19 cellular contexts compared by ENCODE assay signal in genomic region chr9:136794281-136795026, GRCh38. TPM values are rescaled to one million over a fixed set of nuclear protein-coding genes. Genes with fewer than 3 reads are reported as not detected.
DNase-seq lines count a peak whose midpoint lies in the region; TF ChIP-seq lines count a peak whose summit lies in the region.
"Had no signal": no experiment of that assay in that cellular context is flagged by ENCODE, and none has a peak within 500 bp of the region (broad histone marks: within the 10 kb centered on the region; RNA-seq: fewer than 3 reads in every experiment).

No MANE protein-coding gene starts in this region.

- no peak overlapping the region for H3K4me2 ChIP-seq in trophoblast cell (ENCODE audit: low read length)

- no peak overlapping the region for H3K27ac ChIP-seq in trophoblast cell (ENCODE audit: low read depth, low read length)
- H3K27ac ChIP-seq: upper lobe of right lung had no signal

- no peak for TF ChIP-seq CTCF in endothelial cell (IDR thresholded peaks at IDR 0.05; ENCODE audit: unreplicated experiment)
- no peak for TF ChIP-seq CTCF in progenitor cell of endocrine pancreas (IDR thresholded peaks at IDR 0.05; ENCODE audit: unreplicated experiment)

- H3K4me1 ChIP-seq in trophoblast cell (ENCODE audit: control insufficient read depth in 1 of 2, insufficient read depth in 2 of 2, low read length in 2 of 2) = peaks cover 27 to 32% of the 10 kb centered on the region in 2 experiments

- H4K12ac ChIP-seq in trophoblast cell (ENCODE audit: low read depth, low read length) = no peak overlapping the region

- H3K23ac ChIP-seq in trophoblast cell (ENCODE audit: low read length) = no peak overlapping the region

- no peak overlapping the region for H3K4me3 ChIP-seq in trophoblast cell (ENCODE audit: low read depth, low read length)
- H3K4me3 ChIP-seq: upper lobe of right lung had no signal

- peaks cover 9% of the 10 kb centered on the region for H3K4me1 Mint-ChIP-seq in activated CD4-positive, alpha-beta T cell treated with anti-CD3 and anti-CD28 coated beads, Interleukin-2, amount 10 ng/mL, durations not matched to agents 24 days and 14 days
- peaks cover 21% of the 10 kb centered on the region for H3K4me1 Mint-ChIP-seq in endothelial cell (ENCODE audit: unreplicated experiment)
- peaks cover 38% of the 10 kb centered on the region for H3K4me1 Mint-ChIP-seq in progenitor cell of endocrine pancreas (ENCODE audit: low read depth)
- H3K4me1 Mint-ChIP-seq in activated naive CD4-positive, alpha-beta T cell treated with anti-CD3 and anti-CD28 coated beads, Interleukin-2, amount 10 ng/mL, durations not matched to agents 7 days and 5 days = peaks cover 24% of the 10 kb centered on the region

- peak overlapping the region; percentile 25 for H3K27ac Mint-ChIP-seq in activated CD4-positive, alpha-beta T cell treated with anti-CD3 and anti-CD28 coated beads, Interleukin-2, amount 10 ng/mL, durations not matched to agents 24 days and 14 days
- H3K27ac Mint-ChIP-seq in endothelial cell (ENCODE audit: unreplicated experiment) = no peak overlapping the region
- H3K27ac Mint-ChIP-seq in progenitor cell of endocrine pancreas = no peak overlapping the region
- no peak overlapping the region for H3K27ac Mint-ChIP-seq in activated naive CD4-positive, alpha-beta T cell treated with anti-CD3 and anti-CD28 coated beads, Interleukin-2, amount 10 ng/mL, durations not matched to agents 7 days and 5 days

- no peak overlapping the region for H4K8ac ChIP-seq in trophoblast cell (ENCODE audit: low read depth, low read length)

- intact Hi-C loops in activated CD4-positive, alpha-beta T cell treated with anti-CD3 and anti-CD28 coated beads, Interleukin-2, amount 10 ng/mL, durations not matched to agents 24 days and 14 days (cut with micrococcal nuclease) = loop anchor here (5.0 to 10.0 kb wide), 2 partner anchors 660 to 758 kb away; partner anchors contain the start of genes MRPL41, NSMF and PNPLA7

- no peak overlapping the region for H2BK5ac ChIP-seq in trophoblast cell (ENCODE audit: low read depth, low read length, poor library complexity)

- H3K36me3 ChIP-seq in trophoblast cell (ENCODE audit: control insufficient read depth in 1 of 2, insufficient read depth in 2 of 2, low read length in 2 of 2) = peaks cover 8 to 13% of the 10 kb centered on the region in 2 experiments
- H3K36me3 ChIP-seq: upper lobe of right lung had no signal

- no CpG with 5 or more reads among the region's 14 CpGs for WGBS in trophoblast cell (ENCODE audit: extremely low coverage, insufficient coverage, insufficient read length)

- no peak overlapping the region for H2BK12ac ChIP-seq in trophoblast cell (ENCODE audit: low read length)

- no peak overlapping the region for H2AFZ ChIP-seq in trophoblast cell (ENCODE audit: insufficient read depth, low read length, poor library complexity)

- CTCF ChIA-PET in activated naive CD4-positive, alpha-beta T cell treated with anti-CD3 and anti-CD28 coated beads, Interleukin-2, amount 10 ng/mL, durations not matched to agents 7 days and 5 days (lab: Charles Lee) = interaction anchor here (0.7 to 3.3 kb wide), 5 partner anchors 11 to 240 kb away, joined by 3 to 29 read pairs (median 5); partner anchors contain the start of gene RABL6

- H3K18ac ChIP-seq in trophoblast cell (ENCODE audit: low read length) = peak overlapping the region; percentile 28

- H3K9me3 ChIP-seq in trophoblast cell (ENCODE audit: insufficient read depth, low read depth, low read length) = peaks cover 2% of the 10 kb centered on the region
- H3K9me3 ChIP-seq: upper lobe of right lung had no signal

- DNase-seq in activated CD4-positive, alpha-beta T cell treated with anti-CD3 and anti-CD28 coated beads, Interleukin-2, amount 10 ng/mL, durations not matched to agents 24 days and 14 days = no peak
- no peak for DNase-seq in activated CD4-positive, alpha-beta T cell treated with anti-CD3 and anti-CD28 coated beads for 48 hours
- no peak for DNase-seq in endothelial cell (ENCODE audit: low spot score)
- DNase-seq in trophoblast cell = no peak
- no peak for DNase-seq in progenitor cell of endocrine pancreas (ENCODE audit: low spot score, unreplicated experiment)
- DNase-seq in activated naive CD4-positive, alpha-beta T cell treated with anti-CD3 and anti-CD28 coated beads, Interleukin-2, amount 10 ng/mL, durations not matched to agents 7 days and 5 days = no peak
- DNase-seq: 8988T; activated CD4-positive, alpha-beta T cell treated with anti-CD3 and anti-CD28 coated beads, Interleukin-2, amount 50 U/mL, for 1 hour; activated CD8-positive, alpha-beta memory T cell treated with anti-CD3 and anti-CD28 coated beads, Interleukin-2, amount 50 U/mL, for 4 hours; cortex of kidney; DND-41; GOT3; left colon; NCI-H187 treated with DMSO at 0.1 percent for 48 hours; NCI-H2227 treated with DMSO at 0.1 percent for 48 hours; NCI-H748 treated with DMSO at 0.1 percent for 48 hours; SIG-M5; upper lobe of right lung had no signal

- peak overlapping the region; percentile 14 for H3K14ac ChIP-seq in trophoblast cell (ENCODE audit: low read length)

- no peak overlapping the region for H3K9ac ChIP-seq in trophoblast cell (ENCODE audit: low read length)

- no peaks in the 10 kb centered on the region for H3K9me3 Mint-ChIP-seq in activated CD4-positive, alpha-beta T cell treated with anti-CD3 and anti-CD28 coated beads, Interleukin-2, amount 10 ng/mL, durations not matched to agents 24 days and 14 days
- no peaks in the 10 kb centered on the region for H3K9me3 Mint-ChIP-seq in endothelial cell (ENCODE audit: unreplicated experiment)
- no peaks in the 10 kb centered on the region for H3K9me3 Mint-ChIP-seq in progenitor cell of endocrine pancreas (ENCODE audit: low read depth)
- no peaks in the 10 kb centered on the region for H3K9me3 Mint-ChIP-seq in activated naive CD4-positive, alpha-beta T cell treated with anti-CD3 and anti-CD28 coated beads, Interleukin-2, amount 10 ng/mL, durations not matched to agents 7 days and 5 days

- H3K27me3 ChIP-seq in trophoblast cell (ENCODE audit: insufficient read depth, low read length) = no peaks in the 10 kb centered on the region

- peaks cover 15% of the 10 kb centered on the region for H3K27me3 Mint-ChIP-seq in activated CD4-positive, alpha-beta T cell treated with anti-CD3 and anti-CD28 coated beads, Interleukin-2, amount 10 ng/mL, durations not matched to agents 24 days and 14 days
- H3K27me3 Mint-ChIP-seq in endothelial cell (ENCODE audit: unreplicated experiment) (peaks cover 3% of the 10 kb centered on the region), progenitor cell of endocrine pancreas (no peaks in the 10 kb centered on the region)
- peaks cover 46% of the 10 kb centered on the region for H3K27me3 Mint-ChIP-seq in activated naive CD4-positive, alpha-beta T cell treated with anti-CD3 and anti-CD28 coated beads, Interleukin-2, amount 10 ng/mL, durations not matched to agents 7 days and 5 days

- H2BK120ac ChIP-seq in trophoblast cell (ENCODE audit: insufficient read depth, low read length, poor library complexity) = no peak overlapping the region

- no peak overlapping the region for H2AK5ac ChIP-seq in trophoblast cell (ENCODE audit: low read length)

- H3K79me1 ChIP-seq in trophoblast cell (ENCODE audit: low read length) = peaks cover 13% of the 10 kb centered on the region

- no peak overlapping the region for H3K4ac ChIP-seq in trophoblast cell (ENCODE audit: low read depth, low read length)

- H4K91ac ChIP-seq in trophoblast cell (ENCODE audit: low read depth, low read length) = peak overlapping the region; percentile 16

- H3K4me3 Mint-ChIP-seq in activated CD4-positive, alpha-beta T cell treated with anti-CD3 and anti-CD28 coated beads, Interleukin-2, amount 10 ng/mL, durations not matched to agents 24 days and 14 days = no peak overlapping the region
- H3K4me3 Mint-ChIP-seq in endothelial cell (ENCODE audit: unreplicated experiment) (peak overlapping the region; percentile 11), progenitor cell of endocrine pancreas (ENCODE audit: low read depth) (no peak overlapping the region)
- no peak overlapping the region for H3K4me3 Mint-ChIP-seq in activated naive CD4-positive, alpha-beta T cell treated with anti-CD3 and anti-CD28 coated beads, Interleukin-2, amount 10 ng/mL, durations not matched to agents 7 days and 5 days

- peaks cover 5% of the 10 kb centered on the region for H3K79me2 ChIP-seq in trophoblast cell (ENCODE audit: control insufficient read depth, insufficient read depth, low read length, poor library complexity)

- peaks cover 3% of the 10 kb centered on the region for H3K36me3 Mint-ChIP-seq in activated CD4-positive, alpha-beta T cell treated with anti-CD3 and anti-CD28 coated beads, Interleukin-2, amount 10 ng/mL, durations not matched to agents 24 days and 14 days (ENCODE audit: low read depth)
- peaks cover 5% of the 10 kb centered on the region for H3K36me3 Mint-ChIP-seq in endothelial cell (ENCODE audit: low read depth, unreplicated experiment)
- peaks cover 4% of the 10 kb centered on the region for H3K36me3 Mint-ChIP-seq in progenitor cell of endocrine pancreas (ENCODE audit: insufficient read depth)
- H3K36me3 Mint-ChIP-seq in activated naive CD4-positive, alpha-beta T cell treated with anti-CD3 and anti-CD28 coated beads, Interleukin-2, amount 10 ng/mL, durations not matched to agents 7 days and 5 days = no peaks in the 10 kb centered on the region

RNA-seq across cellular contexts. Expression of gene CCDC183, which starts 1.7 kb away (rescaled TPM):
- 0.14 and 0.42 TPM in 2 replicates for total RNA-seq in activated CD4-positive, alpha-beta T cell treated with anti-CD3 and anti-CD28 coated beads, Interleukin-2, amount 10 ng/mL, durations not matched to agents 24 days and 14 days
- total RNA-seq in endothelial cell (ENCODE audit: unreplicated experiment) (1.2 TPM), progenitor cell of endocrine pancreas (9.0 and 9.5 TPM in 2 replicates)
- polyA plus RNA-seq in trophoblast cell (2013) = 13.6 and 14.0 TPM in 2 replicates

RNA-seq across cellular contexts. Expression of gene TMEM141, which starts 3.3 kb away (rescaled TPM):
- 36.1 and 40.1 TPM in 2 replicates for total RNA-seq in activated CD4-positive, alpha-beta T cell treated with anti-CD3 and anti-CD28 coated beads, Interleukin-2, amount 10 ng/mL, durations not matched to agents 24 days and 14 days
- total RNA-seq in endothelial cell (ENCODE audit: unreplicated experiment) = 73.0 TPM
- polyA plus RNA-seq in trophoblast cell (2013) = 82.7 and 84.5 TPM in 2 replicates
- total RNA-seq in progenitor cell of endocrine pancreas = 57.8 and 62.2 TPM in 2 replicates

RNA-seq across cellular contexts. Expression of gene RABL6, which starts 13.3 kb away (rescaled TPM):
- 116 and 119 TPM in 2 replicates for total RNA-seq in activated CD4-positive, alpha-beta T cell treated with anti-CD3 and anti-CD28 coated beads, Interleukin-2, amount 10 ng/mL, durations not matched to agents 24 days and 14 days
- total RNA-seq in endothelial cell (ENCODE audit: unreplicated experiment) (88.4 TPM), progenitor cell of endocrine pancreas (129 and 130 TPM in 2 replicates)
- polyA plus RNA-seq in trophoblast cell (2013) = 95.6 and 95.9 TPM in 2 replicates

RNA-seq across cellular contexts. Expression of gene LCN15, which starts 30.1 kb away (rescaled TPM):
- not detected in 2 replicates for total RNA-seq in activated CD4-positive, alpha-beta T cell treated with anti-CD3 and anti-CD28 coated beads, Interleukin-2, amount 10 ng/mL, durations not matched to agents 24 days and 14 days
- 0.49 TPM for total RNA-seq in endothelial cell (ENCODE audit: unreplicated experiment)
- polyA plus RNA-seq in trophoblast cell (2013) = 0.08 and 0.19 TPM in 2 replicates
- not detected in 2 replicates for total RNA-seq in progenitor cell of endocrine pancreas
- total RNA-seq: renal cortical epithelial cell, upper lobe of right lung had no signal

RNA-seq across cellular contexts. Expression of gene LCN8, which starts 36.4 kb away (rescaled TPM):
- total RNA-seq in activated CD4-positive, alpha-beta T cell treated with anti-CD3 and anti-CD28 coated beads, Interleukin-2, amount 10 ng/mL, durations not matched to agents 24 days and 14 days = not detected in 2 replicates
- total RNA-seq in endothelial cell (ENCODE audit: unreplicated experiment) = not detected
- polyA plus RNA-seq in trophoblast cell (2013) = 0.03 TPM in 1 of 2 replicates, not detected in the other
- total RNA-seq in progenitor cell of endocrine pancreas = not detected in 2 replicates
- total RNA-seq: renal cortical epithelial cell, upper lobe of right lung had no signal
